28 cellular contexts compared by ENCODE assay signal in genomic region chr17:6627019-6627418, GRCh38. TPM values are rescaled to one million over a fixed set of nuclear protein-coding genes. Genes with fewer than 3 reads are reported as not detected.
A peak's percentile ranks its signal among the peaks of the same experiment; 100 is the strongest.
DNase-seq lines count a peak whose midpoint lies in the region; ATAC-seq, FAIRE-seq and TF ChIP-seq lines count a peak whose summit lies in the region.
"Had no signal": no experiment of that assay in that cellular context is flagged by ENCODE, and none has a peak within 500 bp of the region (broad histone marks: within the 10 kb centered on the region; RNA-seq: fewer than 3 reads in every experiment).

No MANE protein-coding gene starts in this region.

- DNase-seq in AG20443 (ENCODE audit: low spot score): peak; percentile 18
- peak; percentile 34 for DNase-seq in M059J (ENCODE audit: low read depth)
- peak; percentile 21 for DNase-seq in endothelial cell of umbilical vein (ENCODE audit: low read depth, low spot score)
- DNase-seq in mucosa of descending colon: no peak
- no peak for DNase-seq in activated naive CD4-positive, alpha-beta T cell treated with anti-CD3 and anti-CD28 coated beads, Interleukin-2, amount 50 U/mL, for 16 hours
- DNase-seq in SKM-1 (lab: John Stamatoyannopoulos, UW; ENCODE audit: unreplicated experiment): no peak
- DNase-seq in SW480 (ENCODE audit: low spot score): no peak
- DNase-seq: activated CD4-positive, CD25-positive, alpha-beta regulatory T cell treated with anti-CD3 and anti-CD28 coated beads, Interleukin-2, amount 50 U/mL, for 72 hours; activated CD8-positive, alpha-beta T cell treated with anti-CD3 and anti-CD28 coated beads for 36 hours; activated gamma-delta T cell treated with Interleukin-2 at 50 U/mL for 16 hours; activated T-cell treated with anti-CD3 and anti-CD28 coated beads for 4 hours; adrenal gland; AML-193; DMS53; heart right ventricle; KG1; naive thymus-derived CD8-positive, alpha-beta T cell; NCI-H1436 treated with DMSO at 0.1 percent for 48 hours; NCI-H524 treated with DMSO at 0.1 percent for 48 hours; NK-92 treated with Interleukin-12 subunit alpha and Interleukin-12 subunit beta, amount 100 ng/mL, for 24 hours; Peyer's patch; SJCRH30; stimulated activated CD4-positive, alpha-beta T cell treated with anti-CD3 and anti-CD28 coated beads, Interleukin-2, amount 100 ng/mL, for 24 hours had no signal

- H3K9me3 ChIP-seq in endothelial cell of umbilical vein (replicated peaks; ENCODE audit: control insufficient read depth, insufficient read depth, low read length) (no peaks in the 10 kb centered on the region), mucosa of descending colon (no peaks in the 10 kb centered on the region)
- H3K9me3 ChIP-seq: adrenal gland, heart right ventricle, Peyer's patch, SJCRH30, thoracic aorta, vagina had no signal

- H3K4me3 ChIP-seq in endothelial cell of umbilical vein (replicated peaks in 1 of 3; ENCODE audit: insufficient read depth in 1 of 3, low read depth in 1 of 3, low read length in 3 of 3): no peak overlapping the region
- no peak overlapping the region for H3K4me3 ChIP-seq in mucosa of descending colon
- H3K4me3 ChIP-seq: adrenal gland, GM12878, heart right ventricle, Peyer's patch, SJCRH30, smooth muscle cell, thoracic aorta, vagina had no signal

- FAIRE-seq in endothelial cell of umbilical vein (lab: Jason Lieb, UNC): peak; percentile 69
- FAIRE-seq: GM12878 had no signal

- peaks cover 6% of the 10 kb centered on the region for H3K79me2 ChIP-seq in endothelial cell of umbilical vein (ENCODE audit: control insufficient read depth, insufficient read depth, low read length)

- H2AFZ ChIP-seq in endothelial cell of umbilical vein (ENCODE audit: low read depth, low read length): no peak overlapping the region

- intact Hi-C loops in endothelial cell of umbilical vein (cut with micrococcal nuclease): no loop called here
- intact Hi-C loops in mucosa of descending colon (cut with DNase I, micrococcal nuclease): no loop called here

- no peak overlapping the region for H3K9ac ChIP-seq in endothelial cell of umbilical vein (replicated peaks; ENCODE audit: extremely low read depth, insufficient read depth, low read length)

- CTCF ChIA-PET in endothelial cell of umbilical vein (lab: Charles Lee): interaction anchor here (0.7 to 1.3 kb wide), 5 partner anchors 10 to 1188 kb away, joined by 3 to 4 read pairs (median 3); partner anchors contain the start of genes C1QBP and KIAA0753

- no TSS peak for BruUV-seq in endothelial cell of umbilical vein (replicated peaks; lab: Mats Ljungman, UMichigan)

- TF ChIP-seq CTCF in endothelial cell of umbilical vein (IDR thresholded peaks at IDR 0.05; ENCODE audit: extremely low read depth in 1 of 2, insufficient read depth in 1 of 2, low read depth in 1 of 2, low read length in 2 of 2): no peak
- no peak for TF ChIP-seq CTCF in mucosa of descending colon (IDR thresholded peaks at IDR 0.05)

- TF ChIP-seq POLR2A in endothelial cell of umbilical vein (IDR thresholded peaks at IDR 0.05; ENCODE audit: low read depth, low read length): no peak

- H3K27me3 ChIP-seq in endothelial cell of umbilical vein (ENCODE audit: control insufficient read depth in 2 of 2, insufficient read depth in 2 of 2, low read length in 2 of 2): no peaks in the 10 kb centered on the region
- H3K27me3 ChIP-seq: adrenal gland, heart right ventricle, Peyer's patch, SJCRH30, vagina had no signal

- peaks cover 8 to 10% of the 10 kb centered on the region in 2 experiments for H3K36me3 ChIP-seq in endothelial cell of umbilical vein (ENCODE audit: control insufficient read depth in 2 of 2, extremely low read depth in 1 of 2, insufficient read depth in 2 of 2, low read length in 2 of 2)
- no peaks in the 10 kb centered on the region for H3K36me3 ChIP-seq in mucosa of descending colon (ENCODE audit: low read depth)

- POLR2A ChIA-PET in endothelial cell of umbilical vein (lab: Charles Lee): no interaction called here

- H3K4me2 ChIP-seq in endothelial cell of umbilical vein (ENCODE audit: insufficient read depth, low read length): peak overlapping the region; percentile 44
- H3K4me2 ChIP-seq: smooth muscle cell had no signal

- H3K27ac ChIP-seq in endothelial cell of umbilical vein (ENCODE audit: insufficient read depth, low read depth, low read length): no peak overlapping the region
- H3K27ac ChIP-seq: adrenal gland, heart right ventricle, Peyer's patch, SJCRH30, thoracic aorta, vagina had no signal

- dilution Hi-C loops in endothelial cell of umbilical vein (cut with MboI; ENCODE audit: extremely low pct_ligation_motif_present, low sequenced_read_pairs): no loop called here

- peaks cover 5% of the 10 kb centered on the region for H4K20me1 ChIP-seq in endothelial cell of umbilical vein (replicated peaks; ENCODE audit: control insufficient read depth, extremely low read depth, insufficient read depth, low read length)

- ATAC-seq in mucosa of descending colon (peak; percentile 67), GM19328 (IDR thresholded peaks at IDR 0.05; ENCODE audit: unreplicated experiment) (no peak)
- ATAC-seq: activated CD8-positive, alpha-beta T cell treated with anti-CD3 and anti-CD28 coated beads for 36 hours; GM12878; heart right ventricle; naive thymus-derived CD8-positive, alpha-beta T cell had no signal

- no peaks in the 10 kb centered on the region for H3K9me1 ChIP-seq in endothelial cell of umbilical vein (replicated peaks; ENCODE audit: control insufficient read depth, extremely low read depth, insufficient read depth, low read length)

- H3K4me1 ChIP-seq in endothelial cell of umbilical vein (ENCODE audit: control insufficient read depth, extremely low read depth, insufficient read depth, low read length) (peaks cover 12% of the 10 kb centered on the region), mucosa of descending colon (ENCODE audit: low read depth) (peaks cover 2% of the 10 kb centered on the region)
- H3K4me1 ChIP-seq: adrenal gland, Peyer's patch, SJCRH30, vagina had no signal

TF ChIP-seq in endothelial cell of umbilical vein, 7 proteins besides CTCF, POLR2A, EP300 and RAD21:
- TF ChIP-seq MAX (IDR thresholded peaks at IDR 0.05; ENCODE audit: insufficient read depth, insufficient read length) (no peak), JUN (IDR thresholded peaks at IDR 0.05; ENCODE audit: borderline replicate concordance, insufficient read depth, insufficient read length, low read depth) (peak; percentile 45), FOS (IDR thresholded peaks at IDR 0.05; ENCODE audit: borderline replicate concordance, insufficient read depth, low read length) (peak; percentile 64)

RNA-seq across cellular contexts. Expression of gene KIAA0753, which starts 13.5 kb away (rescaled TPM):
- 7.2 and 12.9 TPM in 2 replicates for total RNA-seq in M059J (2014; rRNA removed; shearing (Covaris generic))
- total RNA-seq in endothelial cell of umbilical vein (20.1 and 23.9 TPM in 2 replicates), mucosa of descending colon (10 to 100 TPM; 15.5 to 22.8 (median 18.6) TPM)
- polyA plus RNA-seq in endothelial cell of umbilical vein: 3.7 and 5.3 TPM in 2 replicates
- polyA plus RNA-seq in endothelial cell of umbilical vein (2011; cell fraction: cytosol; rRNA removed): 5.6 and 6.3 TPM in 2 replicates
- 36.4 and 36.7 TPM in 2 replicates for polyA plus RNA-seq in endothelial cell of umbilical vein (2011; cell fraction: nucleus; rRNA removed)
- 15.5 and 16.5 TPM in 2 replicates for polyA plus RNA-seq in endothelial cell of umbilical vein (2012)
- polyA minus RNA-seq in endothelial cell of umbilical vein: 8.6 and 14.6 TPM in 2 replicates
- 6.1 TPM for polyA minus RNA-seq in endothelial cell of umbilical vein (2011; cell fraction: cytosol; rRNA and poly(A)+ RNA removed)
- 16.4 and 31.4 TPM in 2 replicates for polyA minus RNA-seq in endothelial cell of umbilical vein (2011; cell fraction: nucleus; rRNA and poly(A)+ RNA removed)

RNA-seq across cellular contexts. Expression of gene TXNDC17, which starts 13.8 kb away (rescaled TPM):
- 250 and 253 TPM in 2 replicates for total RNA-seq in M059J (2014; rRNA removed; shearing (Covaris generic))
- total RNA-seq in endothelial cell of umbilical vein (101 and 103 TPM in 2 replicates), mucosa of descending colon (100 to 1,000 TPM in 2 of 3 donors, 10 to 100 TPM in 1; 52.2 to 115 (median 106) TPM)
- 220 and 297 TPM in 2 replicates for polyA plus RNA-seq in endothelial cell of umbilical vein
- polyA plus RNA-seq in endothelial cell of umbilical vein (2011; cell fraction: cytosol; rRNA removed): 376 and 452 TPM in 2 replicates
- polyA plus RNA-seq in endothelial cell of umbilical vein (2011; cell fraction: nucleus; rRNA removed): 95.2 and 117 TPM in 2 replicates
- 251 and 331 TPM in 2 replicates for polyA plus RNA-seq in endothelial cell of umbilical vein (2012)
- polyA minus RNA-seq in endothelial cell of umbilical vein: 27.2 and 46.9 TPM in 2 replicates
- polyA minus RNA-seq in endothelial cell of umbilical vein (2011; cell fraction: cytosol; rRNA and poly(A)+ RNA removed): 57.1 TPM
- polyA minus RNA-seq in endothelial cell of umbilical vein (2011; cell fraction: nucleus; rRNA and poly(A)+ RNA removed): 7.5 and 13.0 TPM in 2 replicates

RNA-seq across cellular contexts. Expression of gene MED31, which starts 24.4 kb away (rescaled TPM):
- 13.4 and 29.9 TPM in 2 replicates for total RNA-seq in M059J (2014; rRNA removed; shearing (Covaris generic))
- total RNA-seq in endothelial cell of umbilical vein (28.0 and 29.4 TPM in 2 replicates), mucosa of descending colon (10 to 100 TPM; 12.1 to 13.5 (median 12.6) TPM)
- 13.7 and 15.5 TPM in 2 replicates for polyA plus RNA-seq in endothelial cell of umbilical vein
- 20.9 and 22.3 TPM in 2 replicates for polyA plus RNA-seq in endothelial cell of umbilical vein (2011; cell fraction: cytosol; rRNA removed)
- 11.6 and 12.5 TPM in 2 replicates for polyA plus RNA-seq in endothelial cell of umbilical vein (2011; cell fraction: nucleus; rRNA removed)
- 19.4 and 26.0 TPM in 2 replicates for polyA plus RNA-seq in endothelial cell of umbilical vein (2012)
- 6.0 and 9.9 TPM in 2 replicates for polyA minus RNA-seq in endothelial cell of umbilical vein
- 5.8 TPM for polyA minus RNA-seq in endothelial cell of umbilical vein (2011; cell fraction: cytosol; rRNA and poly(A)+ RNA removed)
- polyA minus RNA-seq in endothelial cell of umbilical vein (2011; cell fraction: nucleus; rRNA and poly(A)+ RNA removed): 16.3 and 24.4 TPM in 2 replicates

RNA-seq across cellular contexts. Expression of gene C17orf100, which starts 24.5 kb away (rescaled TPM):
- 0.62 and 1.6 TPM in 2 replicates for total RNA-seq in M059J (2014; rRNA removed; shearing (Covaris generic))
- total RNA-seq in endothelial cell of umbilical vein (1.4 and 1.6 TPM in 2 replicates), mucosa of descending colon (1 to 10 TPM; 2.2 to 2.7 (median 2.3) TPM)
- 0.99 and 1.6 TPM in 2 replicates for polyA plus RNA-seq in endothelial cell of umbilical vein
- 0.68 and 1.3 TPM in 2 replicates for polyA plus RNA-seq in endothelial cell of umbilical vein (2011; cell fraction: cytosol; rRNA removed)
- 0.74 and 0.88 TPM in 2 replicates for polyA plus RNA-seq in endothelial cell of umbilical vein (2011; cell fraction: nucleus; rRNA removed)
- polyA plus RNA-seq in endothelial cell of umbilical vein (2012): 0.98 and 1.8 TPM in 2 replicates
- 0.49 and 0.80 TPM in 2 replicates for polyA minus RNA-seq in endothelial cell of umbilical vein
- polyA minus RNA-seq in endothelial cell of umbilical vein (2011; cell fraction: cytosol; rRNA and poly(A)+ RNA removed): not detected
- polyA minus RNA-seq in endothelial cell of umbilical vein (2011; cell fraction: nucleus; rRNA and poly(A)+ RNA removed): 0.58 and 1.0 TPM in 2 replicates
- total RNA-seq: thoracic aorta had no signal

Comparison
In these comparisons a context has a peak if more than half of its experiments do, and no peak if none do; other contexts are left out.
1. DNase-seq: peak in AG20443 (single experiment), M059J (single experiment) and endothelial cell of umbilical vein (single experiment); none in mucosa of descending colon (0 of 3), activated naive CD4-positive, alpha-beta T cell treated with anti-CD3 and anti-CD28 coated beads, Interleukin-2, amount 50 U/mL, for 16 hours (single experiment), SKM-1 (single experiment) and SW480 (single experiment).